15 cellular contexts compared by ENCODE assay signal in the genomic region with DNA sequence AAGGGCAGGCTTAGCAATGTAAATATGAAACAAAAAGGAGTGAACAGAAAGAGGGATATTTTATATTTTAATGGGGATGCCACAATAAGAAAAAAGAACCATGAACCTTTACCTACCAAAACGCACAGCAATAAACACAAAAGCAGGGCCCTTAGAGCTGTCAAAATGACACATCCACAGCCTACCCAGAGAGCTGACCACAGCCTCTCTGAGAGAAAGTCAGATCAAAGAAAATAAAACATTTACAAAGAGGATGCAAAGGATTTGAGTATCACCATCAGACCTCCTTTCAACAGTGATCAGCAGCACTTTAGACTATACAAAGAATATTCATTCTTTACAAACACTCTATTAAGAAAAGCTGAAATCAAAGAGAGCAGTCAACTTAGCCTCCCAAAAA. TPM values are rescaled to one million over a fixed set of nuclear protein-coding genes. Genes with fewer than 3 reads are reported as not detected.
A peak's percentile ranks its signal among the peaks of the same experiment; 100 is the strongest.
DNase-seq lines count a peak whose midpoint lies in the region; ATAC-seq and TF ChIP-seq lines count a peak whose summit lies in the region.
"Had no signal": no experiment of that assay in that cellular context is flagged by ENCODE, and none has a peak within 500 bp of the region (broad histone marks: within the 10 kb centered on the region; RNA-seq: fewer than 3 reads in every experiment).

No MANE protein-coding gene starts in this region.

- no peaks in the 10 kb centered on the region for H3K9me3 Mint-ChIP-seq in activated CD8-positive, alpha-beta T cell treated with anti-CD3 and anti-CD28 coated beads, Interleukin-2, amount 10 ng/mL, durations not matched to agents 7 days and 5 days (ENCODE audit: insufficient read depth)
- H3K9me3 Mint-ChIP-seq in activated CD8-positive, alpha-beta T cell treated with anti-CD3 and anti-CD28 coated beads for 36 hours, result no peaks in the 10 kb centered on the region
- H3K9me3 Mint-ChIP-seq in mesothelial cell of epicardium, result peaks cover under 1% of the 10 kb centered on the region
- H3K9me3 Mint-ChIP-seq in osteocyte (ENCODE audit: unreplicated experiment), result no peaks in the 10 kb centered on the region
- no peaks in the 10 kb centered on the region for H3K9me3 Mint-ChIP-seq in CD4-positive, alpha-beta memory T cell
- H3K9me3 Mint-ChIP-seq: CD14-positive monocyte; CD8-positive, alpha-beta memory T cell; GM23338 had no signal

- H3K27me3 Mint-ChIP-seq in activated CD8-positive, alpha-beta T cell treated with anti-CD3 and anti-CD28 coated beads, Interleukin-2, amount 10 ng/mL, durations not matched to agents 7 days and 5 days (ENCODE audit: low read depth), result no peaks in the 10 kb centered on the region
- no peaks in the 10 kb centered on the region for H3K27me3 Mint-ChIP-seq in activated CD8-positive, alpha-beta T cell treated with anti-CD3 and anti-CD28 coated beads for 36 hours
- H3K27me3 Mint-ChIP-seq in mesothelial cell of epicardium (ENCODE audit: low read depth) (no peaks in the 10 kb centered on the region), osteocyte (ENCODE audit: unreplicated experiment) (no peaks in the 10 kb centered on the region)
- no peaks in the 10 kb centered on the region for H3K27me3 Mint-ChIP-seq in CD4-positive, alpha-beta memory T cell
- H3K27me3 Mint-ChIP-seq: CD8-positive, alpha-beta memory T cell had no signal

- POLR2A ChIA-PET in activated CD8-positive, alpha-beta T cell treated with anti-CD3 and anti-CD28 coated beads, Interleukin-2, amount 10 ng/mL, durations not matched to agents 7 days and 5 days (lab: Charles Lee), result no interaction called here
- POLR2A ChIA-PET in activated CD8-positive, alpha-beta T cell treated with anti-CD3 and anti-CD28 coated beads for 36 hours (lab: Charles Lee), result no interaction called here
- POLR2A ChIA-PET in CD4-positive, alpha-beta memory T cell (lab: Charles Lee; ENCODE audit: partially characterized antibody), result no interaction called here

- intact Hi-C loops in activated CD8-positive, alpha-beta T cell treated with anti-CD3 and anti-CD28 coated beads for 36 hours (cut with micrococcal nuclease), result no loop called here
- intact Hi-C loops in CD4-positive, alpha-beta memory T cell (cut with micrococcal nuclease), result no loop called here

- H3K27me3 ChIP-seq in CD4-positive, alpha-beta memory T cell (ENCODE audit: insufficient read depth, low read length), result no peaks in the 10 kb centered on the region

- H3K36me3 ChIP-seq in CD4-positive, alpha-beta memory T cell (ENCODE audit: insufficient read depth, low read length), result peaks cover 14% of the 10 kb centered on the region

- H3K27ac ChIP-seq in CD4-positive, alpha-beta memory T cell (ENCODE audit: low read depth, low read length), result no peak overlapping the region
- H3K27ac ChIP-seq: 22Rv1 had no signal

- DNase-seq in activated CD8-positive, alpha-beta T cell treated with anti-CD3 and anti-CD28 coated beads, Interleukin-2, amount 10 ng/mL, durations not matched to agents 7 days and 5 days, result peak; percentile 24
- DNase-seq in activated CD8-positive, alpha-beta T cell treated with anti-CD3 and anti-CD28 coated beads for 36 hours, result no peak
- DNase-seq in amniotic epithelial cell (ENCODE audit: low read depth) (peak; percentile 10), mesothelial cell of epicardium (ENCODE audit: low spot score in 2 of 2, unreplicated experiment in 2 of 2) (no peak), osteocyte (ENCODE audit: extremely low spot score, unreplicated experiment) (no peak)
- no peak for DNase-seq in CD4-positive, alpha-beta memory T cell
- no peak for DNase-seq in activated T-cell treated with anti-CD3 and anti-CD28 coated beads, Interleukin-2, amount 50 U/mL, for 48 hours
- DNase-seq: CD8-positive, alpha-beta memory T cell; DMS53; H7 had no signal

- H3K4me1 Mint-ChIP-seq in activated CD8-positive, alpha-beta T cell treated with anti-CD3 and anti-CD28 coated beads, Interleukin-2, amount 10 ng/mL, durations not matched to agents 7 days and 5 days (ENCODE audit: low read depth), result peaks cover 20% of the 10 kb centered on the region
- peaks cover 18% of the 10 kb centered on the region for H3K4me1 Mint-ChIP-seq in activated CD8-positive, alpha-beta T cell treated with anti-CD3 and anti-CD28 coated beads for 36 hours (ENCODE audit: low read depth)
- peaks cover 16% of the 10 kb centered on the region for H3K4me1 Mint-ChIP-seq in mesothelial cell of epicardium
- H3K4me1 Mint-ChIP-seq in osteocyte (ENCODE audit: unreplicated experiment), result peaks cover 61% of the 10 kb centered on the region
- H3K4me1 Mint-ChIP-seq in CD4-positive, alpha-beta memory T cell, result peaks cover 5 to 8% (median 8%) of the 10 kb centered on the region in 4 donors
- H3K4me1 Mint-ChIP-seq: CD14-positive monocyte, GM23338 had no signal

- TF ChIP-seq CTCF in activated CD8-positive, alpha-beta T cell treated with anti-CD3 and anti-CD28 coated beads for 36 hours (IDR thresholded peaks at IDR 0.05), result no peak
- no peak for TF ChIP-seq CTCF in mesothelial cell of epicardium (IDR thresholded peaks at IDR 0.05; ENCODE audit: unreplicated experiment)
- no peak for TF ChIP-seq CTCF in osteocyte (IDR thresholded peaks at IDR 0.05)

- H3K4me1 ChIP-seq in CD4-positive, alpha-beta memory T cell (ENCODE audit: insufficient read depth, low read length), result no peaks in the 10 kb centered on the region

- peak; percentile 36 for ATAC-seq in activated CD8-positive, alpha-beta T cell treated with anti-CD3 and anti-CD28 coated beads, Interleukin-2, amount 10 ng/mL, durations not matched to agents 7 days and 5 days
- ATAC-seq in activated CD8-positive, alpha-beta T cell treated with anti-CD3 and anti-CD28 coated beads for 36 hours, result no peak
- ATAC-seq in HG02840 (IDR thresholded peaks at IDR 0.05; ENCODE audit: low FRiP score, unreplicated experiment), result no peak
- ATAC-seq: GM12878, GM23338 had no signal

- peaks cover 9% of the 10 kb centered on the region for H3K36me3 Mint-ChIP-seq in activated CD8-positive, alpha-beta T cell treated with anti-CD3 and anti-CD28 coated beads, Interleukin-2, amount 10 ng/mL, durations not matched to agents 7 days and 5 days (ENCODE audit: low read depth)
- peaks cover 13% of the 10 kb centered on the region for H3K36me3 Mint-ChIP-seq in activated CD8-positive, alpha-beta T cell treated with anti-CD3 and anti-CD28 coated beads for 36 hours (ENCODE audit: low read depth)
- peaks cover 13% of the 10 kb centered on the region for H3K36me3 Mint-ChIP-seq in mesothelial cell of epicardium
- peaks cover 49% of the 10 kb centered on the region for H3K36me3 Mint-ChIP-seq in osteocyte (ENCODE audit: unreplicated experiment)
- H3K36me3 Mint-ChIP-seq in CD4-positive, alpha-beta memory T cell, result peaks cover 21 to 31% of the 10 kb centered on the region in 2 donors

- H3K27ac Mint-ChIP-seq in activated CD8-positive, alpha-beta T cell treated with anti-CD3 and anti-CD28 coated beads, Interleukin-2, amount 10 ng/mL, durations not matched to agents 7 days and 5 days, result no peak overlapping the region
- H3K27ac Mint-ChIP-seq in activated CD8-positive, alpha-beta T cell treated with anti-CD3 and anti-CD28 coated beads for 36 hours, result no peak overlapping the region
- H3K27ac Mint-ChIP-seq in mesothelial cell of epicardium, result peak overlapping the region; percentile 24
- peak overlapping the region; percentile 76 for H3K27ac Mint-ChIP-seq in osteocyte (ENCODE audit: unreplicated experiment)
- H3K27ac Mint-ChIP-seq in CD4-positive, alpha-beta memory T cell, result no peak overlapping the region
- H3K27ac Mint-ChIP-seq: CD14-positive monocyte, GM23338 had no signal

- no peaks in the 10 kb centered on the region for H3K9me3 ChIP-seq in CD4-positive, alpha-beta memory T cell (ENCODE audit: control insufficient read depth in 1 of 2, low read length in 2 of 2)

- no peak overlapping the region for H3K4me3 Mint-ChIP-seq in activated CD8-positive, alpha-beta T cell treated with anti-CD3 and anti-CD28 coated beads, Interleukin-2, amount 10 ng/mL, durations not matched to agents 7 days and 5 days
- H3K4me3 Mint-ChIP-seq in activated CD8-positive, alpha-beta T cell treated with anti-CD3 and anti-CD28 coated beads for 36 hours, result no peak overlapping the region
- no peak overlapping the region for H3K4me3 Mint-ChIP-seq in mesothelial cell of epicardium
- no peak overlapping the region for H3K4me3 Mint-ChIP-seq in osteocyte (ENCODE audit: unreplicated experiment)
- H3K4me3 Mint-ChIP-seq in CD4-positive, alpha-beta memory T cell, result no peak overlapping the region
- H3K4me3 Mint-ChIP-seq: CD14-positive monocyte, GM23338 had no signal

- CTCF ChIA-PET in activated CD8-positive, alpha-beta T cell treated with anti-CD3 and anti-CD28 coated beads, Interleukin-2, amount 10 ng/mL, durations not matched to agents 7 days and 5 days (lab: Charles Lee), result interaction anchor here (1.0 to 2.9 kb wide), 2 partner anchors 25 to 78 kb away, joined by 4 to 11 read pairs; no protein-coding TSS in a partner anchor
- CTCF ChIA-PET in activated CD8-positive, alpha-beta T cell treated with anti-CD3 and anti-CD28 coated beads for 36 hours (lab: Charles Lee), result interaction anchor here (2.0 to 2.6 kb wide), 2 partner anchors 26 to 78 kb away, joined by 8 to 13 read pairs; no protein-coding TSS in a partner anchor
- CTCF ChIA-PET in CD4-positive, alpha-beta memory T cell (lab: Charles Lee; ENCODE audit: partially characterized antibody), result interaction anchor here (1.0 kb wide), 1 partner anchor 26 kb away, joined by 4 read pairs; no protein-coding TSS in a partner anchor

- no peak overlapping the region for H3K4me3 ChIP-seq in CD4-positive, alpha-beta memory T cell (ENCODE audit: low read length in 2 of 2)
- H3K4me3 ChIP-seq: GM12878, GM23338 had no signal

RNA-seq across cellular contexts. Expression of gene ERCC6, which starts 52.9 kb away (rescaled TPM):
- 10 to 100 TPM; 20.5 to 20.6 TPM for total RNA-seq in activated CD8-positive, alpha-beta T cell treated with anti-CD3 and anti-CD28 coated beads, Interleukin-2, amount 10 ng/mL, durations not matched to agents 7 days and 5 days
- 10 to 100 TPM; 19.1 to 21.8 TPM for total RNA-seq in activated CD8-positive, alpha-beta T cell treated with anti-CD3 and anti-CD28 coated beads for 36 hours
- total RNA-seq in mesothelial cell of epicardium (32.4 to 37.4 TPM (median 35.4 TPM) in 3 replicates), osteocyte (184 and 187 TPM in 2 replicates)
- total RNA-seq in CD4-positive, alpha-beta memory T cell, result 10 to 100 TPM; 46.0 to 46.7 TPM
- polyA plus RNA-seq in CD4-positive, alpha-beta memory T cell, result 10 to 100 TPM in 1 of 2 donors, 1 to 10 TPM in 1; 7.3 to 10.1 TPM

Comparison
In these comparisons a context has a peak if more than half of its experiments do, and no peak if none do; other contexts are left out.
1. DNase-seq: peak in activated CD8-positive, alpha-beta T cell treated with anti-CD3 and anti-CD28 coated beads, Interleukin-2, amount 10 ng/mL, durations not matched to agents 7 days and 5 days (single experiment) and amniotic epithelial cell (single experiment); none in activated CD8-positive, alpha-beta T cell treated with anti-CD3 and anti-CD28 coated beads for 36 hours (single experiment), mesothelial cell of epicardium (0 of 2), osteocyte (single experiment), CD4-positive, alpha-beta memory T cell (0 of 5) and activated T-cell treated with anti-CD3 and anti-CD28 coated beads, Interleukin-2, amount 50 U/mL, for 48 hours (0 of 2).
2. H3K27ac Mint-ChIP-seq: peak in mesothelial cell of epicardium (single experiment) and osteocyte (single experiment); none in activated CD8-positive, alpha-beta T cell treated with anti-CD3 and anti-CD28 coated beads, Interleukin-2, amount 10 ng/mL, durations not matched to agents 7 days and 5 days (single experiment), activated CD8-positive, alpha-beta T cell treated with anti-CD3 and anti-CD28 coated beads for 36 hours (single experiment) and CD4-positive, alpha-beta memory T cell (0 of 7).